Comparison of ENCODE assay signal across 8 cellular contexts in genomic region chr12:12645485-12645884, GRCh38. TPM values are rescaled to one million over a fixed set of nuclear protein-coding genes. Genes with fewer than 3 reads are reported as not detected.
DNase-seq lines count a peak whose midpoint lies in the region; ATAC-seq and TF ChIP-seq lines count a peak whose summit lies in the region.

No MANE protein-coding gene starts in this region.

- H3K4me3 Mint-ChIP-seq in activated naive CD4-positive, alpha-beta T cell treated with anti-CD3 and anti-CD28 coated beads for 36 hours: no peak overlapping the region

- no peaks in the 10 kb centered on the region for H3K9me3 ChIP-seq in testis

- DNase-seq in DMS53 treated with DMSO at 0.1 percent for 48 hours (lab: John Stamatoyannopoulos, UW; ENCODE audit: unreplicated experiment) (peak; percentile 35), NCI-H2227 (lab: John Stamatoyannopoulos, UW; ENCODE audit: unreplicated experiment) (peak; percentile 27), left lobe of liver (ENCODE audit: low spot score) (no peak), dedifferentiated amniotic fluid mesenchymal stem cell (ENCODE audit: extremely low spot score) (no peak), islet precursor cell (no peak), testis (no peak)
- peak; percentile 38 for DNase-seq in activated naive CD4-positive, alpha-beta T cell treated with anti-CD3 and anti-CD28 coated beads for 36 hours

- 76 to 79% methylated on average over 3 of the region's 3 CpGs for WGBS in testis, 2 donors

- no peak overlapping the region for H3K4me3 ChIP-seq in testis

- no peak overlapping the region for H3K27ac ChIP-seq in testis

- CTCF ChIA-PET in activated naive CD4-positive, alpha-beta T cell treated with anti-CD3 and anti-CD28 coated beads for 36 hours (lab: Charles Lee): interaction anchor here (0.7 to 2.2 kb wide), 21 partner anchors 9 to 271 kb away, joined by 3 to 26 read pairs (median 4); partner anchors contain the start of gene CDKN1B

- H3K27me3 Mint-ChIP-seq in activated naive CD4-positive, alpha-beta T cell treated with anti-CD3 and anti-CD28 coated beads for 36 hours (ENCODE audit: low read depth): no peaks in the 10 kb centered on the region

- no peaks in the 10 kb centered on the region for H3K27me3 ChIP-seq in testis

- H3K9me3 Mint-ChIP-seq in activated naive CD4-positive, alpha-beta T cell treated with anti-CD3 and anti-CD28 coated beads for 36 hours: peaks cover 32% of the 10 kb centered on the region

- no peak for TF ChIP-seq POLR2A in testis (IDR thresholded peaks at IDR 0.05)

- peak; percentile 47 for ATAC-seq in GM21390 (IDR thresholded peaks at IDR 0.05; ENCODE audit: unreplicated experiment)
- ATAC-seq in left lobe of liver: peak; percentile 64

- peak overlapping the region; percentile 46 for H3K27ac Mint-ChIP-seq in activated naive CD4-positive, alpha-beta T cell treated with anti-CD3 and anti-CD28 coated beads for 36 hours

- H3K36me3 ChIP-seq in testis (ENCODE audit: low read depth, missing control alignments): no peaks in the 10 kb centered on the region

- peak in 1 of 3 experiments; percentile 49 for TF ChIP-seq CTCF in testis (IDR thresholded peaks at IDR 0.05)

- no peaks in the 10 kb centered on the region for H3K4me1 ChIP-seq in testis

- peaks cover 28% of the 10 kb centered on the region for H3K36me3 Mint-ChIP-seq in activated naive CD4-positive, alpha-beta T cell treated with anti-CD3 and anti-CD28 coated beads for 36 hours (ENCODE audit: low read depth)

- peaks cover 14% of the 10 kb centered on the region for H3K4me1 Mint-ChIP-seq in activated naive CD4-positive, alpha-beta T cell treated with anti-CD3 and anti-CD28 coated beads for 36 hours (ENCODE audit: low read depth)

- intact Hi-C loops in activated naive CD4-positive, alpha-beta T cell treated with anti-CD3 and anti-CD28 coated beads for 36 hours (cut with micrococcal nuclease): loop anchor here (1.0 kb wide), 2 partner anchors 59 to 92 kb away; no protein-coding TSS in a partner anchor
- intact Hi-C loops in testis (cut with DNase I; ENCODE audit: low total_unique reads): no loop called here

RNA-seq across cellular contexts. Expression of gene CREBL2, which starts 33.8 kb away (rescaled TPM):
- total RNA-seq in activated naive CD4-positive, alpha-beta T cell treated with anti-CD3 and anti-CD28 coated beads for 36 hours: 10 to 100 TPM; 15.6 to 16.1 TPM
- total RNA-seq in left lobe of liver: 23.3 TPM
- total RNA-seq in testis: 10 to 100 TPM; 42.8 to 43.6 TPM
- 49.6 TPM for polyA plus RNA-seq in testis (ENCODE audit: insufficient read depth, low read depth, low replicate concordance)

RNA-seq across cellular contexts. Expression of gene GPR19, which starts 50.5 kb away (rescaled TPM):
- total RNA-seq in activated naive CD4-positive, alpha-beta T cell treated with anti-CD3 and anti-CD28 coated beads for 36 hours: 10 to 100 TPM; 17.1 to 18.5 TPM
- total RNA-seq in left lobe of liver (0.18 TPM), testis (1 to 10 TPM; 2.1 to 2.9 TPM)
- 4.1 TPM for polyA plus RNA-seq in testis (ENCODE audit: insufficient read depth, low read depth, low replicate concordance)

Comparison
In these comparisons a context has a peak if more than half of its experiments do, and no peak if none do; other contexts are left out.
1. DNase-seq: peak in DMS53 treated with DMSO at 0.1 percent for 48 hours (single experiment), NCI-H2227 (single experiment) and activated naive CD4-positive, alpha-beta T cell treated with anti-CD3 and anti-CD28 coated beads for 36 hours (single experiment); none in left lobe of liver (single experiment), dedifferentiated amniotic fluid mesenchymal stem cell (single experiment), islet precursor cell (single experiment) and testis (single experiment).
2. RNA of gene GPR19, which starts 50.5 kb away (total RNA-seq): 17.1 to 18.5 TPM in activated naive CD4-positive, alpha-beta T cell treated with anti-CD3 and anti-CD28 coated beads for 36 hours; 2.1 to 2.9 TPM in testis and 0.18 TPM in left lobe of liver (single experiment); every median in the first group is over 4 times any median in the second.